In the genomic region with DNA sequence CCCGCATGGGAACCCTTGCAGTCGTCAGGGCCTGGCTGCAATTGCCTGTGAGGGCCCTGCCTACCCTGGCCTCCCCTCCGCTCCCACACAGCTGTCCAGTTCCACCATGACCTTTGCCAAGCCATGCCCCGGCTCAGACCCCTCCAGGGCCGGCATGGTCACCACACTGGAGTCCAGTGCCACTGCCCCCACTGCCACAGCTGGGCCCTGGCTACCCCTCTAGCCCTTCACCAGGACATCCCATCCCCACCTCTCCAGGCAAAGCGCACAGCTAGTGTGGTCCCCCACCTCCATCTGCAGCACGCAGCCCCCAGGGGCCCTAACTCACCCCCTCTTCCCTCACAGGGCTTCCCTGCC, we compare ENCODE assay signal across 1 cellular context.
TF ChIP-seq lines count a peak whose summit lies in the region.

No MANE protein-coding gene starts in this region.

TF ChIP-seq in IMR-90, 13 proteins besides CTCF, POLR2A, EP300 and RAD21 (continued from another document):
- TF ChIP-seq, protein P1, sequence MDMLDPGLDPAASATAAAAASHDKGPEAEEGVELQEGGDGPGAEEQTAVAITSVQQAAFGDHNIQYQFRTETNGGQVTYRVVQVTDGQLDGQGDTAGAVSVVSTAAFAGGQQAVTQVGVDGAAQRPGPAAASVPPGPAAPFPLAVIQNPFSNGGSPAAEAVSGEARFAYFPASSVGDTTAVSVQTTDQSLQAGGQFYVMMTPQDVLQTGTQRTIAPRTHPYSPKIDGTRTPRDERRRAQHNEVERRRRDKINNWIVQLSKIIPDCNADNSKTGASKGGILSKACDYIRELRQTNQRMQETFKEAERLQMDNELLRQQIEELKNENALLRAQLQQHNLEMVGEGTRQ (IDR thresholded peaks at IDR 0.05; ENCODE audit: low read depth, low read length), result no peak
- TF ChIP-seq FOS (IDR thresholded peaks at IDR 0.05; ENCODE audit: low read depth, low read length), result no peak
- no peak for TF ChIP-seq MAFK (IDR thresholded peaks at IDR 0.05; ENCODE audit: low read depth, low read length)
- TF ChIP-seq RFX5 (IDR thresholded peaks at IDR 0.05; ENCODE audit: low read depth, low read length), result no peak
- TF ChIP-seq NFE2L2 (IDR thresholded peaks at IDR 0.05; ENCODE audit: low read depth, low read length), result no peak
- TF ChIP-seq MXI1 (IDR thresholded peaks at IDR 0.05; ENCODE audit: borderline replicate concordance, low read depth, low read length), result no peak
- TF ChIP-seq SMC3 (IDR thresholded peaks at IDR 0.05; ENCODE audit: low read depth, low read length), result no peak
- no peak for TF ChIP-seq BHLHE40 (IDR thresholded peaks at IDR 0.05; ENCODE audit: low read depth, low read length)
- TF ChIP-seq RCOR1 (IDR thresholded peaks at IDR 0.05; ENCODE audit: insufficient replicate concordance, low read length), result no peak
- TF ChIP-seq, protein P2, sequence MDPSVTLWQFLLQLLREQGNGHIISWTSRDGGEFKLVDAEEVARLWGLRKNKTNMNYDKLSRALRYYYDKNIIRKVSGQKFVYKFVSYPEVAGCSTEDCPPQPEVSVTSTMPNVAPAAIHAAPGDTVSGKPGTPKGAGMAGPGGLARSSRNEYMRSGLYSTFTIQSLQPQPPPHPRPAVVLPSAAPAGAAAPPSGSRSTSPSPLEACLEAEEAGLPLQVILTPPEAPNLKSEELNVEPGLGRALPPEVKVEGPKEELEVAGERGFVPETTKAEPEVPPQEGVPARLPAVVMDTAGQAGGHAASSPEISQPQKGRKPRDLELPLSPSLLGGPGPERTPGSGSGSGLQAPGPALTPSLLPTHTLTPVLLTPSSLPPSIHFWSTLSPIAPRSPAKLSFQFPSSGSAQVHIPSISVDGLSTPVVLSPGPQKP (IDR thresholded peaks at IDR 0.05; ENCODE audit: borderline replicate concordance, low read depth, low read length), result no peak
TF ChIP-seq in IMR-90: peak in this region for 0.
